ENCODE assay signal across 8 cellular contexts in the genomic region with DNA sequence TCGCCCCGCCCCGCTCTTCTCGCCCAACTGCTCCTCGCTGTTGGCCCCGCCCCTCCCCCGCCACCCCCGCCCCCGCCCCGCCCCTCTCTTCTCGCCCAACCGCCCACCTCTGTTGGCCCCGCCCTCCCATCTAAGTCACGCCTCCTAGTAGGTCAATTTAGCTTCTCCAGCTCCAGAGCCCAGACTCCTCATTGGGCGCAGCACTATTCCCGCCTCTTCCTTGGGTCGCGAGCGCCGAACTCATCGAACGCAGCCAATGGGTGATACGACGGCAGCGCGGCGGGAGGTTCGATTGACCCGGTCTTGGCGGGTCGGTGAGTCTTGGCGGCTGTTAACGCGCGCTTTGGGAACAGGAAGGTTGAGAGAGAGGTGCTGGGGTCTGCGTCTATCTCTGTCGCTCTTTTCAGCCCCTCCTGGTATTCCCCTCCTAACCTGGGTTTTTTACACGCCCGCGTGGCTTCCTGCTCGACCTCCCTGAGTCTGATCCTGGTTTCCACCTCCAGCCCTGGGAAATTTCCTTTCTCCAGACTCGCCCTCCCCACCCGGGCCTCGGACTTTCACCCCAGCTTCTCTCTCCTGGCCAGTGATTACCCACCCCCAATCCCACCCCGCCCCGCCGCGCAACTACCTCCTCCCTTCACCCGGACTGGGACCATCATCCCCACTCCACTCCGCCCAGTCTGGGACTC. TPM values are rescaled to one million over a fixed set of nuclear protein-coding genes. Genes with fewer than 3 reads are reported as not detected.
DNase-seq lines count a peak whose midpoint lies in the region; ATAC-seq and TF ChIP-seq lines count a peak whose summit lies in the region.

Gene RAD54L, plus strand, starts transcription at position 331 of the 689 bp plus-strand sequence. CDS start 643 bp downstream, outside the sequence.

- H3K9me3 ChIP-seq in SK-N-SH, result no peaks in the 10 kb centered on the region
- no peaks in the 10 kb centered on the region for H3K9me3 ChIP-seq in testis

- peaks cover 27% of the 10 kb centered on the region for H3K79me2 ChIP-seq in SK-N-SH (ENCODE audit: insufficient read depth)

- peak within 1 kb of the TSS; percentile 56 to 60 for H3K27ac ChIP-seq in SK-N-SH (ENCODE audit: low read depth in 2 of 2, low read length in 1 of 2)
- H3K27ac ChIP-seq in testis, result peak within 1 kb of the TSS in 1 of 2 donors; percentile 73

- H3K27me3 ChIP-seq in SK-N-SH (ENCODE audit: insufficient read depth), result no peaks in the 10 kb centered on the region
- H3K27me3 ChIP-seq in testis, result no peaks in the 10 kb centered on the region

- H3K9me3 Mint-ChIP-seq in activated naive CD4-positive, alpha-beta T cell treated with anti-CD3 and anti-CD28 coated beads, Interleukin-2, amount 10 ng/mL, durations not matched to agents 7 days and 5 days, result no peaks in the 10 kb centered on the region

- H3K4me3 Mint-ChIP-seq in activated naive CD4-positive, alpha-beta T cell treated with anti-CD3 and anti-CD28 coated beads, Interleukin-2, amount 10 ng/mL, durations not matched to agents 7 days and 5 days, result peak within 1 kb of the TSS; percentile 96

- H3K4me1 Mint-ChIP-seq in activated naive CD4-positive, alpha-beta T cell treated with anti-CD3 and anti-CD28 coated beads, Interleukin-2, amount 10 ng/mL, durations not matched to agents 7 days and 5 days, result peaks cover 47% of the 10 kb centered on the region

- POLR2A ChIA-PET in SK-N-SH (lab: Yijun Ruan, JAX), result interaction anchor here (0.7 to 1.0 kb wide), 4 partner anchors 12 to 115 kb away, joined by 3 to 5 read pairs (median 3); partner anchors contain the start of genes LRRC41, PIK3R3 and UQCRH

- peak within 1 kb of the TSS; percentile 75 for H3K9ac ChIP-seq in SK-N-SH

- peaks cover 5% of the 10 kb centered on the region for H3K27me3 Mint-ChIP-seq in activated naive CD4-positive, alpha-beta T cell treated with anti-CD3 and anti-CD28 coated beads, Interleukin-2, amount 10 ng/mL, durations not matched to agents 7 days and 5 days

- H3K4me3 ChIP-seq in GM08714 (ENCODE audit: low read length) (peak within 1 kb of the TSS; percentile 80), SK-N-SH (ENCODE audit: low read depth in 2 of 2, low read length in 1 of 2) (peak within 1 kb of the TSS; percentile 65 to 89), testis (peak within 1 kb of the TSS; percentile 58 to 73)

- DNase-seq in NCI-H1092 (lab: John Stamatoyannopoulos, UW) (peak; percentile 97), SK-N-SH (peak; percentile 97), globus pallidus (ENCODE audit: low spot score) (peak; percentile 98), occipital lobe (lab: John Stamatoyannopoulos, UW) (peak; percentile 98), testis (peak; percentile 99)
- peak; percentile 98 for DNase-seq in activated naive CD4-positive, alpha-beta T cell treated with anti-CD3 and anti-CD28 coated beads, Interleukin-2, amount 10 ng/mL, durations not matched to agents 7 days and 5 days

- H2AFZ ChIP-seq in SK-N-SH (ENCODE audit: low read depth), result peak within 1 kb of the TSS; percentile 90

- H3K4me2 ChIP-seq in SK-N-SH, result peak within 1 kb of the TSS; percentile 82

- peaks cover 33% of the 10 kb centered on the region for H3K36me3 Mint-ChIP-seq in activated naive CD4-positive, alpha-beta T cell treated with anti-CD3 and anti-CD28 coated beads, Interleukin-2, amount 10 ng/mL, durations not matched to agents 7 days and 5 days

- H3K36me3 ChIP-seq in SK-N-SH (replicated peaks in 1 of 2; ENCODE audit: control insufficient read depth in 1 of 2, insufficient read depth in 2 of 2, low read length in 1 of 2) (peaks cover 5 to 7% of the 10 kb centered on the region in 2 experiments), testis (ENCODE audit: low read depth, missing control alignments) (no peaks in the 10 kb centered on the region)

- peak; percentile 95 for ATAC-seq in HG02588 (IDR thresholded peaks at IDR 0.05; ENCODE audit: unreplicated experiment)

- intact Hi-C loops in testis (cut with DNase I; ENCODE audit: low total_unique reads), result no loop called here

- peak within 1 kb of the TSS; percentile 88 for H3K27ac Mint-ChIP-seq in activated naive CD4-positive, alpha-beta T cell treated with anti-CD3 and anti-CD28 coated beads, Interleukin-2, amount 10 ng/mL, durations not matched to agents 7 days and 5 days

- WGBS in SK-N-SH (ENCODE audit: low lambda C conversion rate), result 4% methylated on average over 38 of the region's 50 CpGs
- WGBS in testis, 2 donors, result 0 to 2% methylated on average over 31 to 45 of the region's 50 CpGs

- no peak for TF ChIP-seq EP300 in SK-N-SH (IDR thresholded peaks at IDR 0.05; ENCODE audit: borderline replicate concordance in 1 of 2, low read depth in 1 of 2, low read length in 1 of 2)

- H4K20me1 ChIP-seq in SK-N-SH (ENCODE audit: insufficient read depth), result no peaks in the 10 kb centered on the region

- no peak for TF ChIP-seq CTCF in SK-N-SH (IDR thresholded peaks at IDR 0.05)
- TF ChIP-seq CTCF in testis (IDR thresholded peaks at IDR 0.05), result no peak

- H3K9me2 ChIP-seq in SK-N-SH, result no peaks in the 10 kb centered on the region

- TF ChIP-seq POLR2A in testis (IDR thresholded peaks at IDR 0.05), result no peak

- TF ChIP-seq RAD21 in SK-N-SH (IDR thresholded peaks at IDR 0.05; ENCODE audit: low read length), result no peak

- H3K4me1 ChIP-seq in SK-N-SH (ENCODE audit: control insufficient read depth in 1 of 2, insufficient read depth in 2 of 2, low read depth in 1 of 2, low read length in 1 of 2) (peaks cover 10 to 12% of the 10 kb centered on the region in 2 experiments; a peak in 2 of 4 replicates), testis (no peaks in the 10 kb centered on the region)

- H3F3A ChIP-seq in SK-N-SH (replicated peaks; ENCODE audit: insufficient read depth), result peaks cover 8% of the 10 kb centered on the region

- CTCF ChIA-PET in SK-N-SH (lab: Yijun Ruan, JAX), result interaction anchor here (1.0 to 2.4 kb wide), 4 partner anchors 13 to 34 kb away, joined by 3 to 7 read pairs (median 4); no protein-coding TSS in a partner anchor
- CTCF ChIA-PET in activated naive CD4-positive, alpha-beta T cell treated with anti-CD3 and anti-CD28 coated beads, Interleukin-2, amount 10 ng/mL, durations not matched to agents 7 days and 5 days (lab: Charles Lee), result interaction anchor here (1.1 to 4.7 kb wide), 5 partner anchors 16 to 101 kb away, joined by 3 to 58 read pairs (median 4); no protein-coding TSS in a partner anchor

TF ChIP-seq in SK-N-SH, 30 proteins besides CTCF, POLR2A, EP300 and RAD21 (continues in another document):
- peak; percentile 47; the same call in 1 of the 2 replicates for TF ChIP-seq YY1 (IDR thresholded peaks at IDR 0.05; ENCODE audit: low read depth)
- 0 out of 2 replicates have a peak, but pooled peaks have one; percentile 34 for TF ChIP-seq FOXM1 (IDR thresholded peaks at IDR 0.05; ENCODE audit: low read depth)
- peak; percentile 63; the same call in 1 of the 2 replicates for TF ChIP-seq ELF1 (IDR thresholded peaks at IDR 0.05)
- no peak for TF ChIP-seq USF2 (IDR thresholded peaks at IDR 0.05; ENCODE audit: borderline replicate concordance, low read depth, low read length)
- peak; percentile 37; the same call in 1 of the 2 replicates for TF ChIP-seq RFX5 (IDR thresholded peaks at IDR 0.05; ENCODE audit: low read length)
- TF ChIP-seq TCF12 (IDR thresholded peaks at IDR 0.05), result no peak
- peak; percentile 100 for TF ChIP-seq SIN3A (IDR thresholded peaks at IDR 0.05; ENCODE audit: borderline replicate concordance, low read depth, low read length)
- TF ChIP-seq NRF1 (IDR thresholded peaks at IDR 0.05; ENCODE audit: low read depth, low read length), result no peak
- TF ChIP-seq POLR2AphosphoS5 (IDR thresholded peaks at IDR 0.05; ENCODE audit: low read depth, low read length), result no peak; the same call in 1 of the 2 replicates
- TF ChIP-seq RXRA (IDR thresholded peaks at IDR 0.05; ENCODE audit: borderline replicate concordance, low read depth), result no peak
- TF ChIP-seq, protein P1, sequence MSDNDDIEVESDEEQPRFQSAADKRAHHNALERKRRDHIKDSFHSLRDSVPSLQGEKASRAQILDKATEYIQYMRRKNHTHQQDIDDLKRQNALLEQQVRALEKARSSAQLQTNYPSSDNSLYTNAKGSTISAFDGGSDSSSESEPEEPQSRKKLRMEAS (IDR thresholded peaks at IDR 0.05; ENCODE audit: low read depth), result peak; percentile 80
- TF ChIP-seq, protein P2, sequence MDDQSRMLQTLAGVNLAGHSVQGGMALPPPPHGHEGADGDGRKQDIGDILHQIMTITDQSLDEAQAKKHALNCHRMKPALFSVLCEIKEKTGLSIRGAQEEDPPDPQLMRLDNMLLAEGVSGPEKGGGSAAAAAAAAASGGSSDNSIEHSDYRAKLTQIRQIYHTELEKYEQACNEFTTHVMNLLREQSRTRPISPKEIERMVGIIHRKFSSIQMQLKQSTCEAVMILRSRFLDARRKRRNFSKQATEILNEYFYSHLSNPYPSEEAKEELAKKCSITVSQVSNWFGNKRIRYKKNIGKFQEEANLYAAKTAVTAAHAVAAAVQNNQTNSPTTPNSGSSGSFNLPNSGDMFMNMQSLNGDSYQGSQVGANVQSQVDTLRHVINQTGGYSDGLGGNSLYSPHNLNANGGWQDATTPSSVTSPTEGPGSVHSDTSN (IDR thresholded peaks at IDR 0.05), result peak; percentile 23; the same call in 1 of the 2 replicates
- TF ChIP-seq TEAD4 (IDR thresholded peaks at IDR 0.05; ENCODE audit: borderline replicate concordance, insufficient read depth), result no peak
- TF ChIP-seq EZH2phosphoT487 (IDR thresholded peaks at IDR 0.05; ENCODE audit: borderline replicate concordance, low read depth), result no peak
- TF ChIP-seq, protein P3, sequence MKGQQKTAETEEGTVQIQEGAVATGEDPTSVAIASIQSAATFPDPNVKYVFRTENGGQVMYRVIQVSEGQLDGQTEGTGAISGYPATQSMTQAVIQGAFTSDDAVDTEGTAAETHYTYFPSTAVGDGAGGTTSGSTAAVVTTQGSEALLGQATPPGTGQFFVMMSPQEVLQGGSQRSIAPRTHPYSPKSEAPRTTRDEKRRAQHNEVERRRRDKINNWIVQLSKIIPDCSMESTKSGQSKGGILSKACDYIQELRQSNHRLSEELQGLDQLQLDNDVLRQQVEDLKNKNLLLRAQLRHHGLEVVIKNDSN (IDR thresholded peaks at IDR 0.05; ENCODE audit: borderline replicate concordance, low read depth), result no peak
- peak; percentile 94 for TF ChIP-seq CHD2 (IDR thresholded peaks at IDR 0.05; ENCODE audit: low read length, partially characterized antibody)

RNA-seq across cellular contexts. Expression of gene RAD54L, which starts in this region (rescaled TPM):
- polyA plus RNA-seq in SK-N-SH (2012; rRNA removed), result 11.5 and 13.4 TPM in 2 replicates
- 5.6 and 8.1 TPM in 2 replicates for polyA plus RNA-seq in SK-N-SH (2012; cell fraction: cytosol; rRNA removed)
- 37.1 and 49.5 TPM in 2 replicates for polyA plus RNA-seq in SK-N-SH (2012; cell fraction: nucleus; rRNA removed)
- total RNA-seq in occipital lobe, result 1.1 TPM
- 10 to 100 TPM; 24.5 to 31.4 TPM for total RNA-seq in testis
- polyA plus RNA-seq in testis (ENCODE audit: insufficient read depth, low read depth, low replicate concordance), result 17.9 TPM

Comparison
In these comparisons a context has a peak if more than half of its experiments do, and no peak if none do; other contexts are left out.
1. RNA of gene RAD54L (total RNA-seq): 24.5 to 31.4 TPM in testis; 1.1 TPM in occipital lobe (single experiment); every median in the first group is over 10 times any median in the second.
2. Peak in every context shown above with its lines, with median percentiles within 50 percentile points of each other: H3K4me3 ChIP-seq and DNase-seq.